2 cellular contexts compared by ENCODE assay signal in genomic region chr9:126515873-126516505, GRCh38.
TF ChIP-seq lines count a peak whose summit lies in the region.

No MANE protein-coding gene starts in this region.

TF ChIP-seq in HepG2, 621 proteins besides CTCF, POLR2A, EP300 and RAD21 (continued from another document):
- peak; percentile 95 for TF ChIP-seq ZNF629 (CRISPR knock-in tag; conservative IDR thresholded peaks at IDR 0.05)

TF ChIP-seq in K562, 482 proteins besides CTCF, POLR2A, EP300 and RAD21 (continued from another document):
- TF ChIP-seq, protein P1, sequence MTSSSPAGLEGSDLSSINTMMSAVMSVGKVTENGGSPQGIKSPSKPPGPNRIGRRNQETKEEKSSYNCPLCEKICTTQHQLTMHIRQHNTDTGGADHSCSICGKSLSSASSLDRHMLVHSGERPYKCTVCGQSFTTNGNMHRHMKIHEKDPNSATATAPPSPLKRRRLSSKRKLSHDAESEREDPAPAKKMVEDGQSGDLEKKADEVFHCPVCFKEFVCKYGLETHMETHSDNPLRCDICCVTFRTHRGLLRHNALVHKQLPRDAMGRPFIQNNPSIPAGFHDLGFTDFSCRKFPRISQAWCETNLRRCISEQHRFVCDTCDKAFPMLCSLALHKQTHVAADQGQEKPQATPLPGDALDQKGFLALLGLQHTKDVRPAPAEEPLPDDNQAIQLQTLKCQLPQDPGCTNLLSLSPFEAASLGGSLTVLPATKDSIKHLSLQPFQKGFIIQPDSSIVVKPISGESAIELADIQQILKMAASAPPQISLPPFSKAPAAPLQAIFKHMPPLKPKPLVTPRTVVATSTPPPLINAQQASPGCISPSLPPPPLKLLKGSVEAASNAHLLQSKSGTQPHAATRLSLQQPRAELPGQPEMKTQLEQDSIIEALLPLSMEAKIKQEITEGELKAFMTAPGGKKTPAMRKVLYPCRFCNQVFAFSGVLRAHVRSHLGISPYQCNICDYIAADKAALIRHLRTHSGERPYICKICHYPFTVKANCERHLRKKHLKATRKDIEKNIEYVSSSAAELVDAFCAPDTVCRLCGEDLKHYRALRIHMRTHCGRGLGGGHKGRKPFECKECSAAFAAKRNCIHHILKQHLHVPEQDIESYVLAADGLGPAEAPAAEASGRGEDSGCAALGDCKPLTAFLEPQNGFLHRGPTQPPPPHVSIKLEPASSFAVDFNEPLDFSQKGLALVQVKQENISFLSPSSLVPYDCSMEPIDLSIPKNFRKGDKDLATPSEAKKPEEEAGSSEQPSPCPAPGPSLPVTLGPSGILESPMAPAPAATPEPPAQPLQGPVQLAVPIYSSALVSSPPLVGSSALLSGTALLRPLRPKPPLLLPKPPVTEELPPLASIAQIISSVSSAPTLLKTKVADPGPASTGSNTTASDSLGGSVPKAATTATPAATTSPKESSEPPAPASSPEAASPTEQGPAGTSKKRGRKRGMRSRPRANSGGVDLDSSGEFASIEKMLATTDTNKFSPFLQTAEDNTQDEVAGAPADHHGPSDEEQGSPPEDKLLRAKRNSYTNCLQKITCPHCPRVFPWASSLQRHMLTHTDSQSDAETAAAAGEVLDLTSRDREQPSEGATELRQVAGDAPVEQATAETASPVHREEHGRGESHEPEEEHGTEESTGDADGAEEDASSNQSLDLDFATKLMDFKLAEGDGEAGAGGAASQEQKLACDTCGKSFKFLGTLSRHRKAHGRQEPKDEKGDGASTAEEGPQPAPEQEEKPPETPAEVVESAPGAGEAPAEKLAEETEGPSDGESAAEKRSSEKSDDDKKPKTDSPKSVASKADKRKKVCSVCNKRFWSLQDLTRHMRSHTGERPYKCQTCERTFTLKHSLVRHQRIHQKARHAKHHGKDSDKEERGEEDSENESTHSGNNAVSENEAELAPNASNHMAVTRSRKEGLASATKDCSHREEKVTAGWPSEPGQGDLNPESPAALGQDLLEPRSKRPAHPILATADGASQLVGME (CRISPR knock-in tag; IDR thresholded peaks at IDR 0.05): no peak
- TF ChIP-seq KDM1A (IDR thresholded peaks at IDR 0.05): no peak
- TF ChIP-seq ZNF146 (CRISPR knock-in tag; IDR thresholded peaks at IDR 0.05; ENCODE audit: unreplicated experiment): no peak
- 0 out of 2 replicates have a peak, but pooled peaks have one; percentile 19 for TF ChIP-seq BCOR (IDR thresholded peaks at IDR 0.05)
- TF ChIP-seq AFF1 (IDR thresholded peaks at IDR 0.05; ENCODE audit: low read depth in 1 of 2, partially characterized antibody in 2 of 2): no peak
- TF ChIP-seq NFIX (CRISPR knock-in tag; IDR thresholded peaks at IDR 0.05; ENCODE audit: low read depth): no peak
